In genomic region chr2:37665622-37666362, GRCh38 we compare ENCODE assay signal across 12 cellular contexts. TPM values are rescaled to one million over a fixed set of nuclear protein-coding genes. Genes with fewer than 3 reads are reported as not detected.
DNase-seq lines count a peak whose midpoint lies in the region; ATAC-seq, FAIRE-seq and TF ChIP-seq lines count a peak whose summit lies in the region.
"Had no signal": no experiment of that assay in that cellular context is flagged by ENCODE, and none has a peak within 500 bp of the region (broad histone marks: within the 10 kb centered on the region; RNA-seq: fewer than 3 reads in every experiment).

No MANE protein-coding gene starts in this region.

- TF ChIP-seq RAD21 in GM12878 (IDR thresholded peaks at IDR 0.05; ENCODE audit: insufficient read depth, low read depth, low read length), result no peak

- H3K27me3 Mint-ChIP-seq in natural killer cell (ENCODE audit: low read depth in 2 of 2), result no peaks in the 10 kb centered on the region

- H3K9me3 ChIP-seq in GM23248 (ENCODE audit: low read depth), result no peaks in the 10 kb centered on the region
- H3K9me3 ChIP-seq in GM12878 (replicated peaks; ENCODE audit: control insufficient read depth, insufficient read depth, low read length), result no peaks in the 10 kb centered on the region

- TF ChIP-seq CTCF in AG04449 (IDR thresholded peaks at IDR 0.05; ENCODE audit: insufficient read depth, low read length, missing control alignments) (no peak), GM12878 (IDR thresholded peaks at IDR 0.05 in 2 of 3, conservative IDR thresholded peaks at IDR 0.05 in 1 of 3; ENCODE audit: control insufficient read depth in 2 of 3, extremely low read depth in 1 of 3, insufficient read depth in 1 of 3, low read depth in 3 of 3, low read length in 3 of 3) (no peak), natural killer cell (IDR thresholded peaks at IDR 0.05) (no peak)

- H3K27me3 ChIP-seq in GM23248 (replicated peaks; ENCODE audit: insufficient read depth), result no peaks in the 10 kb centered on the region
- no peaks in the 10 kb centered on the region for H3K27me3 ChIP-seq in GM12878 (replicated peaks in 1 of 2; ENCODE audit: control insufficient read depth in 2 of 2, insufficient read depth in 2 of 2, low read length in 1 of 2)

- H3K79me2 ChIP-seq in GM23248 (ENCODE audit: insufficient read depth) (peaks cover 100% of the 10 kb centered on the region), GM12878 (ENCODE audit: control insufficient read depth, insufficient read depth, low read length) (peaks cover 98% of the 10 kb centered on the region)

- H4K20me1 ChIP-seq in GM23248 (ENCODE audit: insufficient read depth) (peaks cover 12% of the 10 kb centered on the region), GM12878 (ENCODE audit: control insufficient read depth, insufficient read depth) (0 out of 2 replicates have a peak, but pooled peaks cover 3% of the 10 kb centered on the region)

- peak overlapping the region; percentile 59 for H3K4me3 Mint-ChIP-seq in natural killer cell

- H3F3A ChIP-seq in GM23248 (ENCODE audit: insufficient read depth), result peaks cover 87% of the 10 kb centered on the region

- H3K9me3 Mint-ChIP-seq in natural killer cell, result no peaks in the 10 kb centered on the region

- DNase-seq in AG04449 (ENCODE audit: low read depth, low spot score) (no peak), GM23248 (no peak), GM12878 (ENCODE audit: low read depth, low spot score) (no peak), natural killer cell (no peak), KG1 (lab: John Stamatoyannopoulos, UW) (no peak), HK-2 (ENCODE audit: unreplicated experiment) (no peak)
- DNase-seq in effector CD8-positive, alpha-beta T cell (lab: John Stamatoyannopoulos, UW), result no peak
- DNase-seq: activated gamma-delta T cell, AML-193, dermis blood vessel endothelial cell had no signal

- H2AFZ ChIP-seq in GM23248, result no peak overlapping the region
- H2AFZ ChIP-seq in GM12878 (ENCODE audit: control insufficient read depth, low read depth, low read length), result no peak overlapping the region

- POLR2A ChIA-PET in AG04449 (lab: Yijun Ruan, JAX), result interaction anchor here (0.7 to 1.5 kb wide), 4 partner anchors 153 to 254 kb away, joined by 3 to 4 read pairs (median 3); no protein-coding TSS in a partner anchor
- POLR2A ChIA-PET in GM12878 (lab: Charles Lee), result interaction anchor here (0.5 to 9.9 kb wide), 13 partner anchors 10 to 574 kb away, joined by 3 to 171 read pairs (median 4); no protein-coding TSS in a partner anchor

- in situ Hi-C loops in GM23248 (cut with MboI) (no loop called here), GM12878 (cut with MboI) (loop anchor here (5.0 kb wide), 1 partner anchor 253 kb away; no protein-coding TSS in a partner anchor)

- ATAC-seq in GM12878 (peak; percentile 2; the same call in 1 of the 3 replicates), natural killer cell (no peak), HG03378 (IDR thresholded peaks at IDR 0.05; ENCODE audit: unreplicated experiment) (no peak)

- TF ChIP-seq EP300 in GM12878 (IDR thresholded peaks at IDR 0.05; ENCODE audit: borderline replicate concordance in 1 of 2, control insufficient read depth in 1 of 2, low read depth in 2 of 2, low read length in 2 of 2), result no peak

- WGBS in GM23248 (ENCODE audit: low coverage in 1 of 2, low lambda C conversion rate in 2 of 2, missing lambda C conversion rate in 2 of 2), 2 experiments, result 84 to 88% methylated on average over 11 of the region's 11 CpGs
- 48% methylated on average over 11 of the region's 11 CpGs for WGBS in GM12878 (ENCODE audit: insufficient coverage, insufficient replicate concordance, low lambda C conversion rate, missing lambda C conversion rate)

- RAD21 ChIA-PET in GM12878 (lab: Charles Lee; ENCODE audit: unreplicated experiment), result interaction anchor here (1.0 to 7.8 kb wide), 8 partner anchors 11 to 251 kb away, joined by 3 to 127 read pairs (median 5); no protein-coding TSS in a partner anchor

- intact Hi-C loops in GM12878 (cut with micrococcal nuclease; ENCODE audit: unreplicated experiment) (loop anchor here (5.0 kb wide), 1 partner anchor 43 kb away; no protein-coding TSS in a partner anchor), natural killer cell (cut with micrococcal nuclease) (no loop called here)

- H3K4me2 ChIP-seq in GM23248 (ENCODE audit: unreplicated experiment) (peak overlapping the region; percentile 93), GM12878 (ENCODE audit: control insufficient read depth, insufficient read depth) (peak overlapping the region; percentile 63)

- peaks cover 85% of the 10 kb centered on the region for H3K36me3 ChIP-seq in GM23248 (ENCODE audit: low read depth)
- peaks cover 4 to 31% of the 10 kb centered on the region in 2 experiments; a peak in 3 of 4 replicates for H3K36me3 ChIP-seq in GM12878 (ENCODE audit: control insufficient read depth in 2 of 2, insufficient read depth in 2 of 2, low read length in 1 of 2)

- no peak overlapping the region; the same call in 1 of the 2 replicates for H3K27ac ChIP-seq in GM23248
- H3K27ac ChIP-seq in GM12878 (ENCODE audit: control insufficient read depth, insufficient read depth), result peak overlapping the region; percentile 28; the same call in 1 of the 2 replicates
- H3K27ac ChIP-seq: RWPE1 had no signal

- peaks cover 54% of the 10 kb centered on the region for H3K4me1 ChIP-seq in GM23248 (ENCODE audit: insufficient read depth)
- H3K4me1 ChIP-seq in GM12878 (ENCODE audit: control insufficient read depth, insufficient read depth, low read length), result 0 out of 2 replicates have a peak, but pooled peaks cover 3% of the 10 kb centered on the region

- no peaks in the 10 kb centered on the region for H3K9me2 ChIP-seq in GM23248 (ENCODE audit: insufficient read depth)

- no peak for FAIRE-seq in GM12878 (lab: Jason Lieb, UNC)

- H3K9ac ChIP-seq in GM23248 (0 out of 2 replicates have a peak overlapping the region, but pooled peaks have one; percentile 86), GM12878 (ENCODE audit: control insufficient read depth, insufficient read depth, low read length) (peak overlapping the region; percentile 28; the same call in 1 of the 2 replicates)

- SMC1A ChIA-PET in GM12878 (lab: Charles Lee; ENCODE audit: uncharacterized antibody, unreplicated experiment), result interaction anchor here (0.6 to 14.0 kb wide), 20 partner anchors 10 to 270 kb away, joined by 3 to 246 read pairs (median 4); no protein-coding TSS in a partner anchor

- peak overlapping the region; percentile 91 for H3K4me3 ChIP-seq in AG04449 (ENCODE audit: low read depth, low read length)
- peak overlapping the region; percentile 100 for H3K4me3 ChIP-seq in GM23248
- peak overlapping the region; percentile 82 for H3K4me3 ChIP-seq in GM12878

- CTCF ChIA-PET in AG04449 (lab: Yijun Ruan, JAX), result interaction anchor here (0.5 to 8.4 kb wide), 9 partner anchors 9 to 270 kb away, joined by 3 to 36 read pairs (median 4); no protein-coding TSS in a partner anchor
- CTCF ChIA-PET in GM12878 (lab: Yijun Ruan, JAX), result interaction anchor here (0.6 to 2.8 kb wide), 9 partner anchors 9 to 251 kb away, joined by 3 to 13 read pairs (median 4); no protein-coding TSS in a partner anchor

- peaks cover 91% of the 10 kb centered on the region in 2 donors for H3K4me1 Mint-ChIP-seq in natural killer cell

- H3K36me3 Mint-ChIP-seq in natural killer cell, result no peaks in the 10 kb centered on the region

- TF ChIP-seq POLR2A in GM12878 (IDR thresholded peaks at IDR 0.05; ENCODE audit: low read depth, low read length), result no peak

- BruUV-seq in GM12878 (replicated peaks; lab: Mats Ljungman, UMichigan), result no TSS peak

- peak overlapping the region; percentile 91 to 96 for H3K27ac Mint-ChIP-seq in natural killer cell

TF ChIP-seq in GM12878, 131 proteins besides CTCF, POLR2A, EP300 and RAD21 (continues in another document):
- no peak for TF ChIP-seq TCF12 (IDR thresholded peaks at IDR 0.05; ENCODE audit: low read depth, low read length)
- no peak for TF ChIP-seq ZBTB33 (IDR thresholded peaks at IDR 0.05)
- no peak for TF ChIP-seq GATAD2B (conservative IDR thresholded peaks at IDR 0.05; ENCODE audit: low read depth)
- 0 out of 2 replicates have a peak, but pooled peaks have one; percentile 39 for TF ChIP-seq IKZF1 (conservative IDR thresholded peaks at IDR 0.05)
- no peak for TF ChIP-seq SP1 (IDR thresholded peaks at IDR 0.05; ENCODE audit: low read depth, low read length)
- no peak for TF ChIP-seq MYB (IDR thresholded peaks at IDR 0.05; ENCODE audit: borderline replicate concordance, low read depth, low read length)

RNA-seq across cellular contexts. Expression of gene CDC42EP3, which starts 5.7 kb away (rescaled TPM):
- 144 and 166 TPM in 2 replicates for total RNA-seq in GM23248 (2014; rRNA removed; shearing (Covaris generic))
- polyA plus RNA-seq in GM23248 (2016; fragmentation: Nextera tagmentation; extraction: Ambion mirVana), result 289 and 295 TPM in 2 replicates
- total RNA-seq in GM12878 (2013; cell fraction: nucleolus; rRNA removed), result 36.3 and 37.4 TPM in 2 replicates
- 36.2 and 36.9 TPM in 2 replicates for total RNA-seq in GM12878 (2014; rRNA removed)
- 44.6 and 46.5 TPM in 2 replicates for total RNA-seq in GM12878 (2014; rRNA removed; fragmentation: Illumina TruSeq; extraction: Trizol)
- 63.1 and 67.6 TPM in 2 replicates for total RNA-seq in GM12878 (2021)
- polyA plus RNA-seq in GM12878 (2011; ENCODE audit: low read depth), result 8.8 TPM
- 47.3 and 47.4 TPM in 2 replicates for polyA plus RNA-seq in GM12878 (2011; rRNA removed)
- 51.0 and 62.8 TPM in 2 replicates for polyA plus RNA-seq in GM12878 (2011; cell fraction: cytosol; rRNA removed)
- polyA plus RNA-seq in GM12878 (2011; cell fraction: nucleus; rRNA removed), result 33.6 and 47.7 TPM in 2 replicates
- polyA plus RNA-seq in GM12878 (2012), result 13.6 and 28.5 TPM in 2 replicates
- polyA plus RNA-seq in GM12878 (2014; fragmentation: Illumina TruSeq; extraction: Trizol), result 86.9 and 109 TPM in 2 replicates
- 10 to 100 TPM; 11.8 to 16.1 TPM for polyA plus RNA-seq in GM12878 (2014; fragmentation: Nextera tagmentation; extraction: Ambion mirVana)
- 59.1 and 61.4 TPM in 2 replicates for polyA plus RNA-seq in GM12878 (2014; rRNA removed)
- polyA plus RNA-seq in GM12878 (2016; fragmentation: Nextera tagmentation; extraction: Ambion mirVana), result 10 to 100 TPM; 58.4 to 66.1 TPM
- polyA minus RNA-seq in GM12878 (2011; rRNA and poly(A)+ RNA removed), result 32.6 and 52.1 TPM in 2 replicates
- 18.0 and 24.0 TPM in 2 replicates for polyA minus RNA-seq in GM12878 (2011; cell fraction: cytosol; rRNA and poly(A)+ RNA removed)
- polyA minus RNA-seq in GM12878 (2011; cell fraction: nucleus; rRNA and poly(A)+ RNA removed), result 19.7 and 24.1 TPM in 2 replicates
- 100 to 1,000 TPM in 1 of 3 donors, 10 to 100 TPM in 2; 73.9 to 105 (median 84.6) TPM for total RNA-seq in natural killer cell
